In the genomic region with DNA sequence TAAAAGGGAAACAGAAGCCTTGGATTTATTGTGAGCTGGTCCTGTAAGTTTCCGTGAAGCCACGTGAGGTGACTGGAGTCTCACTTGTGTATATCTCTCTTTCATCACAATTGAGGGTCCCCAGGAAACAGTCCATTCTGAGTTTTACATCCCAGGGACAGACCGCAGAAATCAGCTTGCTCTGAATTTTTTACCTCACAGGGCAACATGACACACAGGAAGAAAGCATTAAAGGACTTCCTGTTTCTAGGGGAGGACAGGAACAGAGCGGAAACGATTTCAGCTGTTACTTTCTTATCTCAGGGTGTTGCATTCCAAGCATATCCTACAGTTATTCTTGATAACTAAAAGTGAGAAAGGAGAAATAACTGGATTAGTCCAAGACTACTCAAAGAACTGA, we compare ENCODE assay signal across 14 cellular contexts.
A peak's percentile ranks its signal among the peaks of the same experiment; 100 is the strongest.
DNase-seq lines count a peak whose midpoint lies in the region; ATAC-seq, FAIRE-seq and TF ChIP-seq lines count a peak whose summit lies in the region.
"Had no signal": no experiment of that assay in that cellular context is flagged by ENCODE, and none has a peak within 500 bp of the region (broad histone marks: within the 10 kb centered on the region; RNA-seq: fewer than 3 reads in every experiment).

No MANE protein-coding gene starts in this region.

- no peak overlapping the region for H3K4me2 ChIP-seq in H1 (ENCODE audit: insufficient read depth in 1 of 2, low read depth in 2 of 2, low read length in 2 of 2)

- no peaks in the 10 kb centered on the region for H3K27me3 Mint-ChIP-seq in T-cell

- H3K4me3 Mint-ChIP-seq in T-cell: peak overlapping the region in 1 of 3 donors; percentile 24

- ATAC-seq in GM21360 (IDR thresholded peaks at IDR 0.05; ENCODE audit: unreplicated experiment): peak; percentile 77
- no peak for ATAC-seq in T-cell (replicated peaks in 1 of 4)
- ATAC-seq: gastrocnemius medialis, HCT116, left colon had no signal

- H3K27me3 ChIP-seq in H1 (replicated peaks in 1 of 4; ENCODE audit: control insufficient read depth in 3 of 4, extremely low read depth in 1 of 4, insufficient read depth in 3 of 4, low read length in 3 of 4): no peaks in the 10 kb centered on the region
- H3K27me3 ChIP-seq: gastrocnemius medialis had no signal

- TF ChIP-seq EP300 in H1 (IDR thresholded peaks at IDR 0.05; ENCODE audit: borderline replicate concordance in 1 of 2, low read depth in 2 of 2, low read length in 2 of 2): no peak

- peak overlapping the region; percentile 78 for H2AFZ ChIP-seq in H1 (ENCODE audit: low read length)

- no peak overlapping the region for H2BK12ac ChIP-seq in H1 (ENCODE audit: low read depth, low read length)

- no peak overlapping the region for H2AK5ac ChIP-seq in H1 (ENCODE audit: low read depth, low read length)

- no peak overlapping the region for H3K14ac ChIP-seq in H1 (ENCODE audit: insufficient read length)

- no peak overlapping the region for H3K27ac ChIP-seq in H1 (ENCODE audit: low read depth, low read length)
- H3K27ac ChIP-seq: gastrocnemius medialis had no signal

- no peak overlapping the region for H2BK5ac ChIP-seq in H1 (ENCODE audit: low read depth, low read length)

- no peak overlapping the region for H3K4me3 ChIP-seq in H1 (ENCODE audit: extremely low read depth in 1 of 4, insufficient read depth in 2 of 4, low read depth in 3 of 4, low read length in 4 of 4)
- H3K4me3 ChIP-seq: gastrocnemius medialis had no signal

- H3K56ac ChIP-seq in H1 (replicated peaks; ENCODE audit: insufficient read length, low read depth, low read length): no peak overlapping the region

- DNase-seq in CD1c-positive myeloid dendritic cell (ENCODE audit: extremely low spot score): peak; percentile 4
- peak; percentile 98 for DNase-seq in Kasumi-1 (lab: John Stamatoyannopoulos, UW)
- no peak for DNase-seq in H1 (ENCODE audit: low read depth in 1 of 2, low spot score in 2 of 2)
- DNase-seq in NCI-H2029 treated with DMSO at 0.1 percent for 48 hours (lab: John Stamatoyannopoulos, UW): no peak
- DNase-seq in T-cell: no peak
- DNase-seq in SHP77 treated with DMSO at 0.1 percent for 48 hours (lab: John Stamatoyannopoulos, UW): no peak
- no peak for DNase-seq in C1 segment of cervical spinal cord (lab: John Stamatoyannopoulos, UW)
- DNase-seq: amniotic stem cell, gastrocnemius medialis, left colon, NCI-H1436 treated with DMSO at 0.1 percent for 48 hours, small intestine had no signal

- no peak overlapping the region for H4K5ac ChIP-seq in H1 (ENCODE audit: insufficient read length, low read depth, low read length)

- no peaks in the 10 kb centered on the region for H3K36me3 Mint-ChIP-seq in T-cell

- H4K20me1 ChIP-seq in H1 (replicated peaks in 1 of 2; ENCODE audit: control insufficient read depth in 1 of 2, insufficient read depth in 2 of 2, low read length in 2 of 2): no peaks in the 10 kb centered on the region

- peaks cover 0 to 9% (median 0%) of the 10 kb centered on the region in 3 donors for H3K4me1 Mint-ChIP-seq in T-cell

- H3K23ac ChIP-seq in H1 (ENCODE audit: insufficient read length): no peak overlapping the region

- no peaks in the 10 kb centered on the region for H3K9me3 ChIP-seq in H1 (ENCODE audit: insufficient read depth in 2 of 2, low read depth in 1 of 2, low read length in 1 of 2)
- H3K9me3 ChIP-seq: gastrocnemius medialis had no signal

- H2BK20ac ChIP-seq in H1 (ENCODE audit: low read length): no peak overlapping the region

- POLR2A ChIA-PET in H1 (lab: Charles Lee; ENCODE audit: partially characterized antibody) (no interaction called here), T-cell (lab: Charles Lee) (no interaction called here)

- no peaks in the 10 kb centered on the region for H3K79me2 ChIP-seq in H1 (ENCODE audit: control insufficient read depth in 1 of 2, insufficient read depth in 2 of 2, low read length in 2 of 2)

- no peak overlapping the region for H3K27ac Mint-ChIP-seq in T-cell

- no peak overlapping the region for H2BK120ac ChIP-seq in H1 (replicated peaks; ENCODE audit: low read depth, low read length)

- H3K9ac ChIP-seq in H1 (replicated peaks in 1 of 4; ENCODE audit: extremely low read depth in 1 of 4, low read depth in 3 of 4, low read length in 3 of 4): no peak overlapping the region

- H3K79me1 ChIP-seq in H1 (ENCODE audit: low read depth, low read length): no peaks in the 10 kb centered on the region

- no peak overlapping the region for H4K91ac ChIP-seq in H1 (replicated peaks; ENCODE audit: insufficient read length, low read length)

- TF ChIP-seq CTCF in H1 (IDR thresholded peaks at IDR 0.05; ENCODE audit: control extremely low read depth in 1 of 3, insufficient read depth in 1 of 3, low read depth in 1 of 3, low read length in 3 of 3): no peak

- FAIRE-seq in H1 (lab: Jason Lieb, UNC): no peak
- FAIRE-seq: small intestine had no signal

- no peak overlapping the region for H3K4ac ChIP-seq in H1 (replicated peaks; ENCODE audit: insufficient read length, low read depth, low read length)

- H4K8ac ChIP-seq in H1 (ENCODE audit: extremely low read depth, insufficient read depth, low read length): no peak overlapping the region

- no peak for TF ChIP-seq RAD21 in H1 (IDR thresholded peaks at IDR 0.05 in 1 of 2, conservative IDR thresholded peaks at IDR 0.05 in 1 of 2; ENCODE audit: low read depth in 2 of 2, low read length in 2 of 2)

- CTCF ChIA-PET in H1 (lab: Charles Lee; ENCODE audit: partially characterized antibody): interaction anchor here (1.0 kb wide), 1 partner anchor 10 kb away, joined by 3 read pairs; no protein-coding TSS in a partner anchor
- CTCF ChIA-PET in T-cell (lab: Charles Lee): no interaction called here

- no peaks in the 10 kb centered on the region for H3K36me3 ChIP-seq in H1 (ENCODE audit: control insufficient read depth in 2 of 4, insufficient read depth in 4 of 4, low read length in 3 of 4)
- H3K36me3 ChIP-seq: gastrocnemius medialis had no signal

- no peak overlapping the region for H2BK15ac ChIP-seq in H1 (ENCODE audit: low read length)

- WGBS in H1 (ENCODE audit: extremely low coverage in 1 of 2, insufficient coverage in 1 of 2, insufficient read length in 1 of 2, insufficient replicate concordance in 2 of 2, low coverage in 1 of 2, low lambda C conversion rate in 2 of 2, missing lambda C conversion rate in 1 of 2), 2 experiments: 92% methylated on average over 5 of the region's 5 CpGs; no CpG with 5 or more reads in 1 of the 2 experiments

- H3K4me1 ChIP-seq in H1 (replicated peaks in 1 of 4; ENCODE audit: control insufficient read depth in 3 of 4, insufficient read depth in 4 of 4, low read length in 3 of 4): no peaks in the 10 kb centered on the region; a peak in 1 of 7 replicates
- H3K4me1 ChIP-seq: gastrocnemius medialis had no signal

- peaks cover 0 to 9% (median 0%) of the 10 kb centered on the region in 3 donors for H3K9me3 Mint-ChIP-seq in T-cell

- H3K23me2 ChIP-seq in H1 (ENCODE audit: low read depth, low read length): no peaks in the 10 kb centered on the region

- H3K18ac ChIP-seq in H1 (ENCODE audit: extremely low read depth, low read length): no peak overlapping the region

- no peak for TF ChIP-seq POLR2A in H1 (IDR thresholded peaks at IDR 0.05; ENCODE audit: control extremely low read depth in 1 of 2, low read depth in 2 of 2, low read length in 2 of 2)

TF ChIP-seq in H1, 55 proteins besides CTCF, POLR2A, EP300 and RAD21:
- TF ChIP-seq EGR1 (IDR thresholded peaks at IDR 0.05; ENCODE audit: borderline replicate concordance, low read depth, low read length) (no peak), RFX5 (IDR thresholded peaks at IDR 0.05; ENCODE audit: borderline replicate concordance, low read depth, low read length) (no peak), CHD2 (IDR thresholded peaks at IDR 0.05; ENCODE audit: low read length) (no peak), CEBPB (IDR thresholded peaks at IDR 0.05; ENCODE audit: low read depth, low read length) (no peak), KDM4A (IDR thresholded peaks at IDR 0.05; ENCODE audit: low read depth, low read length, severe bottlenecking) (no peak), SIN3A (conservative IDR thresholded peaks at IDR 0.05 in 1 of 2, IDR thresholded peaks at IDR 0.05 in 1 of 2; ENCODE audit: low read depth in 1 of 2, low read length in 2 of 2) (no peak), RXRA (IDR thresholded peaks at IDR 0.05; ENCODE audit: insufficient read depth, low read depth, low read length) (no peak), JUND (IDR thresholded peaks at IDR 0.05; ENCODE audit: low read length) (no peak), ZNF274 (IDR thresholded peaks at IDR 0.05; ENCODE audit: borderline replicate concordance, extremely low read depth, low read length) (no peak), CREB1 (IDR thresholded peaks at IDR 0.05) (no peak), PHF8 (conservative IDR thresholded peaks at IDR 0.05; ENCODE audit: low read depth, low read length) (no peak), SP4 (IDR thresholded peaks at IDR 0.05; ENCODE audit: low read length) (no peak), TEAD4 (IDR thresholded peaks at IDR 0.05; ENCODE audit: low read depth, low read length) (no peak), KDM5A (IDR thresholded peaks at IDR 0.05; ENCODE audit: low read length) (no peak), TAF7 (optimal IDR thresholded peaks at IDR 0.05; ENCODE audit: borderline replicate concordance, low read depth, low read length) (no peak), YY1 (IDR thresholded peaks at IDR 0.05; ENCODE audit: low read depth, low read length) (no peak)
- TF ChIP-seq, protein P1, sequence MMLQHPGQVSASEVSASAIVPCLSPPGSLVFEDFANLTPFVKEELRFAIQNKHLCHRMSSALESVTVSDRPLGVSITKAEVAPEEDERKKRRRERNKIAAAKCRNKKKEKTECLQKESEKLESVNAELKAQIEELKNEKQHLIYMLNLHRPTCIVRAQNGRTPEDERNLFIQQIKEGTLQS (IDR thresholded peaks at IDR 0.05; ENCODE audit: insufficient read depth, low read depth, low read length): no peak

Comparison
In these comparisons a context has a peak if more than half of its experiments do, and no peak if none do; other contexts are left out.
1. DNase-seq: peak in CD1c-positive myeloid dendritic cell (single experiment) and Kasumi-1 (2 of 2); none in H1 (0 of 2), NCI-H2029 treated with DMSO at 0.1 percent for 48 hours (single experiment), T-cell (0 of 34), SHP77 treated with DMSO at 0.1 percent for 48 hours (single experiment) and C1 segment of cervical spinal cord (0 of 14).